Comparison of ENCODE assay signal across 11 cellular contexts in the genomic region with DNA sequence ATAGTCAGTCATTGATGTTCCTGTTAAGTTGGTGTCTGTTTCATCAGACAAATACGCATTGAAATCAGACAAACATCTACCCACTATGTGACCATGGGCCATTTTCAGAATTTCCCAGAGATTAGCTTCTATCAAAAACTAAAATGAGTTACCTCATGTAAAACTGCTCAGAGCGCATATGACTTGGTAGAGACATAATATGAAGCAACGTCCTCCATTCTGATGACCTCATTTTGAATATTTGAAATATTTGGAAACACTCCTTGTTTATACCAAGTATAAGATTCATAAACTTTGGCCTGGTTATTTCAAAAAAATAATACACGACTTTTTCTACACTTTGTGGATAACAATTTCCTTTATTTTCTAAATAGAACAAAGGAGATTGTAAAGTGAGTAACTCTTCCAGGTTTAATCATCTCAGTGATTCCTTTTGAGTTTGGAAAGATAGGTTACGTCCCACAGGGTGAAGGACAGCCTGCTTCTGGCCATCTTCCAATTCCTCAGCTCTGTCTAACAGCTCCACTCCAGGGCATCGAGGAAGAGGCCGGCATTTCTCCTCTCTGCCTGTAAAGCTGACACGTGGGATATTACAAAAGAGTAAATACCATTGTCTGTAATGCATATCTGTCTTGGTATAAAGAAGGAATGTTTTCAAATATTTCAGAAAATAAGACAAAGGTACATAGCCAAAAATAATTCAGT.
DNase-seq lines count a peak whose midpoint lies in the region; ATAC-seq and TF ChIP-seq lines count a peak whose summit lies in the region.
"Had no signal": no experiment of that assay in that cellular context is flagged by ENCODE, and none has a peak within 500 bp of the region (broad histone marks: within the 10 kb centered on the region; RNA-seq: fewer than 3 reads in every experiment).

No MANE protein-coding gene starts in this region.

- TF ChIP-seq CTCF in Calu3 (IDR thresholded peaks at IDR 0.05; ENCODE audit: unreplicated experiment) (no peak), fibroblast of pulmonary artery (IDR thresholded peaks at IDR 0.05; ENCODE audit: low read length, missing control alignments) (no peak), ascending aorta (IDR thresholded peaks at IDR 0.05) (no peak)

- H3K18ac ChIP-seq in mesenchymal stem cell (ENCODE audit: low read depth in 1 of 2, low read length in 2 of 2): no peak overlapping the region

- H3K9me3 Mint-ChIP-seq in Calu3 (ENCODE audit: low read depth, unreplicated experiment): no peaks in the 10 kb centered on the region

- H3K4me1 ChIP-seq in ascending aorta (no peaks in the 10 kb centered on the region), mesenchymal stem cell (ENCODE audit: control insufficient read depth, insufficient read depth, low read depth, low read length) (no peaks in the 10 kb centered on the region)
- H3K4me1 ChIP-seq: BLaER1 had no signal

- 89% methylated on average over 2 of the region's 8 CpGs for WGBS in mesenchymal stem cell

- no peak for ATAC-seq in GM18511 (IDR thresholded peaks at IDR 0.05; ENCODE audit: unreplicated experiment)
- ATAC-seq: natural killer cell had no signal

- no peak overlapping the region for H2AFZ ChIP-seq in mesenchymal stem cell (ENCODE audit: low read depth, low read length)

- H3K4me3 ChIP-seq in fibroblast of pulmonary artery (replicated peaks; ENCODE audit: low read depth, low read length): no peak overlapping the region
- no peak overlapping the region for H3K4me3 ChIP-seq in ascending aorta
- H3K4me3 ChIP-seq in mesenchymal stem cell (ENCODE audit: insufficient read depth in 1 of 2, low read depth in 1 of 2, low read length in 2 of 2): no peak overlapping the region
- H3K4me3 ChIP-seq: BLaER1 had no signal

- no peak overlapping the region for H2AK5ac ChIP-seq in mesenchymal stem cell (ENCODE audit: low read length, severe bottlenecking)

- H3K4me2 ChIP-seq in mesenchymal stem cell (ENCODE audit: low read length, poor library complexity, severe bottlenecking): no peak overlapping the region
- H3K4me2 ChIP-seq: BLaER1 had no signal

- no peak overlapping the region for H3K27ac Mint-ChIP-seq in Calu3 (ENCODE audit: unreplicated experiment)
- H3K27ac Mint-ChIP-seq: natural killer cell had no signal

- H3K14ac ChIP-seq in mesenchymal stem cell (ENCODE audit: low read length in 2 of 2): no peak overlapping the region

- no peak overlapping the region for H3K4me3 Mint-ChIP-seq in Calu3 (ENCODE audit: low read depth, unreplicated experiment)
- H3K4me3 Mint-ChIP-seq: natural killer cell had no signal

- no peaks in the 10 kb centered on the region for H3K27me3 Mint-ChIP-seq in Calu3 (ENCODE audit: unreplicated experiment)

- no peak overlapping the region for H3K4ac ChIP-seq in mesenchymal stem cell (ENCODE audit: low read depth in 1 of 2, low read length in 2 of 2)

- no peak overlapping the region for H2BK12ac ChIP-seq in mesenchymal stem cell (ENCODE audit: low read length in 2 of 2)

- H3K36me3 ChIP-seq in ascending aorta: no peaks in the 10 kb centered on the region
- H3K36me3 ChIP-seq in mesenchymal stem cell (ENCODE audit: control insufficient read depth in 1 of 2, insufficient read depth in 2 of 2, low read depth in 1 of 2, low read length in 2 of 2): no peaks in the 10 kb centered on the region
- H3K36me3 ChIP-seq: BLaER1 had no signal

- no peak overlapping the region for H4K91ac ChIP-seq in mesenchymal stem cell (ENCODE audit: low read length)

- H3K23ac ChIP-seq in mesenchymal stem cell (ENCODE audit: low read length in 2 of 2): no peak overlapping the region

- H4K8ac ChIP-seq in mesenchymal stem cell (ENCODE audit: low read length): no peak overlapping the region

- DNase-seq in Calu3: peak; percentile 34
- peak; percentile 64 for DNase-seq in NCI-H2029 (lab: John Stamatoyannopoulos, UW)
- peak; percentile 38 for DNase-seq in fibroblast of pulmonary artery (ENCODE audit: low read depth)
- DNase-seq in nucleus accumbens (lab: John Stamatoyannopoulos, UW): peak in 30 of 56 donors; percentile 1 to 60 (median 13)
- no peak for DNase-seq in ascending aorta (ENCODE audit: low spot score in 2 of 2)
- no peak for DNase-seq in mesenchymal stem cell
- no peak for DNase-seq in stimulated activated CD4-positive, alpha-beta T cell treated with anti-CD3 and anti-CD28 coated beads, Interleukin-4, amount 100 ng/mL, for 24 hours
- DNase-seq: activated gamma-delta T cell, natural killer cell had no signal

- no peak overlapping the region for H2BK120ac ChIP-seq in mesenchymal stem cell (ENCODE audit: low read depth, low read length)

- BruUV-seq in Calu3 (replicated peaks; lab: Mats Ljungman, UMichigan): no TSS peak

- H2BK5ac ChIP-seq in mesenchymal stem cell (ENCODE audit: low read depth, low read length, poor library complexity, severe bottlenecking): no peak overlapping the region

- intact Hi-C loops in Calu3 (cut with micrococcal nuclease; ENCODE audit: unreplicated experiment): no loop called here
- intact Hi-C loops in ascending aorta (cut with DNase I): no loop called here

- H3K36me3 Mint-ChIP-seq in Calu3 (ENCODE audit: insufficient read depth, unreplicated experiment): no peaks in the 10 kb centered on the region
- H3K36me3 Mint-ChIP-seq: natural killer cell had no signal

- H3K27ac ChIP-seq in ascending aorta: no peak overlapping the region
- no peak overlapping the region for H3K27ac ChIP-seq in mesenchymal stem cell (ENCODE audit: low read length, poor library complexity, severe bottlenecking)
- H3K27ac ChIP-seq: BLaER1 had no signal

- H2BK15ac ChIP-seq in mesenchymal stem cell (ENCODE audit: low read depth, poor library complexity, severe bottlenecking): no peak overlapping the region

- no peaks in the 10 kb centered on the region for H3K79me1 ChIP-seq in mesenchymal stem cell (replicated peaks; ENCODE audit: low read length, poor library complexity, severe bottlenecking)

- H3K9me3 ChIP-seq in ascending aorta (no peaks in the 10 kb centered on the region), mesenchymal stem cell (ENCODE audit: control insufficient read depth, low read length) (no peaks in the 10 kb centered on the region)
- H3K9me3 ChIP-seq: BLaER1 had no signal

- no peak overlapping the region for H3K9ac ChIP-seq in mesenchymal stem cell (ENCODE audit: low read length)
- H3K9ac ChIP-seq: BLaER1 had no signal

- H3K27me3 ChIP-seq in ascending aorta (no peaks in the 10 kb centered on the region), mesenchymal stem cell (ENCODE audit: control insufficient read depth in 1 of 2, insufficient read depth in 1 of 2, low read length in 2 of 2) (no peaks in the 10 kb centered on the region)
- H3K27me3 ChIP-seq: BLaER1 had no signal

- CTCF ChIA-PET in Calu3 (lab: Charles Lee): no interaction called here

- peaks cover 9% of the 10 kb centered on the region for H3K4me1 Mint-ChIP-seq in Calu3 (ENCODE audit: low read depth, unreplicated experiment)
- H3K4me1 Mint-ChIP-seq: natural killer cell had no signal

Comparison
In these comparisons a context has a peak if more than half of its experiments do, and no peak if none do; other contexts are left out.
1. DNase-seq: peak in Calu3 (single experiment), NCI-H2029 (single experiment), fibroblast of pulmonary artery (single experiment) and nucleus accumbens (30 of 56); none in ascending aorta (0 of 2), mesenchymal stem cell (single experiment) and stimulated activated CD4-positive, alpha-beta T cell treated with anti-CD3 and anti-CD28 coated beads, Interleukin-4, amount 100 ng/mL, for 24 hours (single experiment).